In genomic region chr16:1474796-1475551, GRCh38 we compare ENCODE assay signal across 8 cellular contexts. TPM values are rescaled to one million over a fixed set of nuclear protein-coding genes. Genes with fewer than 3 reads are reported as not detected.
DNase-seq lines count a peak whose midpoint lies in the region; ATAC-seq and TF ChIP-seq lines count a peak whose summit lies in the region.

TSS of gene CLCN7 (minus strand) at chr16:1475028. CDS start at chr16:1474974, 54 bp downstream.

- peak within 1 kb of the TSS; percentile 78 for H3K4me3 Mint-ChIP-seq in T-helper 17 cell

- peak; percentile 94 for DNase-seq in GM12865 (ENCODE audit: low read depth)
- DNase-seq in NCI-H1092 (lab: John Stamatoyannopoulos, UW): peak; percentile 63
- peak; percentile 80 to 82 (median 81) for DNase-seq in T-helper 17 cell
- peak; percentile 42 for DNase-seq in amniotic stem cell (lab: John Stamatoyannopoulos, UW)
- peak; percentile 94 for DNase-seq in left cardiac atrium
- peak; percentile 90 for DNase-seq in prostate gland (ENCODE audit: low spot score)
- DNase-seq in upper lobe of right lung: peak; percentile 96

- H3K4me1 ChIP-seq in prostate gland (replicated peaks): peaks cover 7% of the 10 kb centered on the region
- peaks cover 38% of the 10 kb centered on the region for H3K4me1 ChIP-seq in upper lobe of right lung

- TF ChIP-seq POLR2A in prostate gland (IDR thresholded peaks at IDR 0.05): peak; percentile 78

- H3K9me3 ChIP-seq in T-helper 17 cell (ENCODE audit: control insufficient read depth, low read length, poor library complexity, severe bottlenecking) (no peaks in the 10 kb centered on the region), prostate gland (no peaks in the 10 kb centered on the region), upper lobe of right lung (no peaks in the 10 kb centered on the region)

- peaks cover 19% of the 10 kb centered on the region for H3K4me1 Mint-ChIP-seq in T-helper 17 cell

- H3K27ac Mint-ChIP-seq in T-helper 17 cell: peak within 1 kb of the TSS; percentile 78

- intact Hi-C loops in left cardiac atrium (cut with DNase I) (no loop called here), prostate gland (cut with DNase I) (loop anchor here (5.0 kb wide), 1 partner anchor 137 kb away; the partner anchor contains the start of genes CRAMP1 and IFT140), upper lobe of right lung (cut with DNase I) (no loop called here)

- no peak for TF ChIP-seq CTCF in GM12865 (IDR thresholded peaks at IDR 0.05; ENCODE audit: insufficient read depth, low read depth, low read length, missing control alignments)
- peak in 1 of 4 experiments; percentile 7 for TF ChIP-seq CTCF in prostate gland (IDR thresholded peaks at IDR 0.05)
- no peak for TF ChIP-seq CTCF in upper lobe of right lung (IDR thresholded peaks at IDR 0.05)

- H3K36me3 Mint-ChIP-seq in T-helper 17 cell (ENCODE audit: low read depth): no peaks in the 10 kb centered on the region

- ATAC-seq in HG02588 (IDR thresholded peaks at IDR 0.05; ENCODE audit: unreplicated experiment) (peak; percentile 81), T-helper 17 cell (peak; percentile 93), left cardiac atrium (peak; percentile 96 to 99), upper lobe of right lung (peak; percentile 92)

- H3K36me3 ChIP-seq in prostate gland (no peaks in the 10 kb centered on the region), upper lobe of right lung (no peaks in the 10 kb centered on the region)

- no peaks in the 10 kb centered on the region for H3K27me3 Mint-ChIP-seq in T-helper 17 cell

- WGBS in prostate gland: 3% methylated on average over 61 of the region's 99 CpGs

- peak within 1 kb of the TSS; percentile 81 to 86 for H3K27ac ChIP-seq in prostate gland
- H3K27ac ChIP-seq in upper lobe of right lung: peak within 1 kb of the TSS; percentile 97

- H3K4me3 ChIP-seq in GM12865 (ENCODE audit: low read depth, low read length) (peak within 1 kb of the TSS; percentile 89), prostate gland (peak within 1 kb of the TSS; percentile 90 to 99), upper lobe of right lung (peak within 1 kb of the TSS; percentile 99)

- H3K27me3 ChIP-seq in prostate gland (replicated peaks; ENCODE audit: insufficient read depth): no peaks in the 10 kb centered on the region
- no peaks in the 10 kb centered on the region for H3K27me3 ChIP-seq in upper lobe of right lung

RNA-seq across cellular contexts. Expression of gene CLCN7, which starts in this region (rescaled TPM):
- 100 to 1,000 TPM in 1 of 2 donors, 10 to 100 TPM in 1; 93.9 to 113 TPM for total RNA-seq in T-helper 17 cell
- 10 to 100 TPM; 43.0 to 49.7 TPM for total RNA-seq in left cardiac atrium
- total RNA-seq in prostate gland: 100 to 1,000 TPM in 1 of 2 donors, 10 to 100 TPM in 1; 51.9 to 108 TPM
- 138 TPM for total RNA-seq in upper lobe of right lung

Comparison
In these comparisons a context has a peak if more than half of its experiments do, and no peak if none do; other contexts are left out.
1. Peak in every context shown above with its lines: DNase-seq, ATAC-seq, H3K4me3 ChIP-seq and H3K27ac ChIP-seq.
2. DNase-seq: peak in every context shown above with its lines; median percentile 96 in upper lobe of right lung; 94 in GM12865; 94 in left cardiac atrium; 90 in prostate gland; 81 in T-helper 17 cell; 63 in NCI-H1092; 42 in amniotic stem cell.